Comparison of ENCODE assay signal across 12 cellular contexts in the genomic region with DNA sequence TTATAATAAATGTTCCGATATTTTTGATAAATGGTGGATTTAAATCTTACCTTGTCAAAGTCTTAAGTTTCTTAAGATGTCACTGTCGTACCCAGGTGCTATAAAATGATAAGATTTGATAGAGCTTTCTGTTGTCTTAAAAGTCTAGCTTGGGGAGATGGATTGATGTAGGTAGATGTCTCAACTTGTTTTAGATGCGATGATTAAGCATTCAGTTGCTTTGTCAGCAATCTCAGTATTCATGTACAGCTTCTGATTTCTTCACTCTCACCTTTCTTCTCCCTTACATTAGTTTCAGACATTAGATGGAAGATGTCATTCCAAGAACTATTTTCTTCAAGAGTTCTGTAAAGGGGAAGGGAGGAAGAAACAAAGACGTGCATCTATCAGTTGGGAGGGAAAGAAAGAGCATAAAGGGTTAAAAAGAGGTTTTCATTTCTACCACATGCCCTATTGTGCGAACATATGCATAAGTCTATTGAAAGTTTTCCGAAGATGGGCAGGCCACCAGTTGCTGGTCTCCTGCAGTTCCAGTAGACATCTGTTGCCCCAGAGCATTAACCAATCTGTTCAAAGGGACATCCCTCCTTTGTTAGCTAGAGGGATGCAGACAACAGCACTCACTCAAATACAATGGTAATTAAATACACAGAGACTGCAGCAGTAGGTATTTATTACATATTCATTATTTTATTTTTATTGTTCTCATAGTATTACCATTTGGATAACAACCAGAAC. TPM values are rescaled to one million over a fixed set of nuclear protein-coding genes. Genes with fewer than 3 reads are reported as not detected.
DNase-seq lines count a peak whose midpoint lies in the region; ATAC-seq, FAIRE-seq and TF ChIP-seq lines count a peak whose summit lies in the region.
"Had no signal": no experiment of that assay in that cellular context is flagged by ENCODE, and none has a peak within 500 bp of the region (broad histone marks: within the 10 kb centered on the region; RNA-seq: fewer than 3 reads in every experiment).

No MANE protein-coding gene starts in this region.

- peak overlapping the region; percentile 23 for H3K27ac Mint-ChIP-seq in progenitor cell of endocrine pancreas
- H3K27ac Mint-ChIP-seq: T-cell had no signal

- H3K36me3 ChIP-seq in MG63, result no peaks in the 10 kb centered on the region
- H3K36me3 ChIP-seq: thoracic aorta had no signal

- H3K9me3 Mint-ChIP-seq in progenitor cell of endocrine pancreas (ENCODE audit: low read depth), result no peaks in the 10 kb centered on the region
- H3K9me3 Mint-ChIP-seq: T-cell had no signal

- H3K4me3 ChIP-seq in MG63, result no peak overlapping the region
- H3K4me3 ChIP-seq: thoracic aorta had no signal

- no peaks in the 10 kb centered on the region for H3K9me3 ChIP-seq in MG63
- H3K9me3 ChIP-seq: thoracic aorta had no signal

- intact Hi-C loops in Right ventricle myocardium inferior (cut with DNase I), result no loop called here

- no peak for ATAC-seq in Right ventricle myocardium inferior
- ATAC-seq: T-cell had no signal

- peak overlapping the region; percentile 19 for H3K4me3 Mint-ChIP-seq in progenitor cell of endocrine pancreas (ENCODE audit: low read depth)
- H3K4me3 Mint-ChIP-seq: T-cell had no signal

- no peaks in the 10 kb centered on the region for H3K27me3 Mint-ChIP-seq in progenitor cell of endocrine pancreas

- H3K36me3 Mint-ChIP-seq in progenitor cell of endocrine pancreas (ENCODE audit: insufficient read depth), result peaks cover 2% of the 10 kb centered on the region
- H3K36me3 Mint-ChIP-seq: T-cell had no signal

- peaks cover 43% of the 10 kb centered on the region for H3K4me1 Mint-ChIP-seq in progenitor cell of endocrine pancreas (ENCODE audit: low read depth)
- H3K4me1 Mint-ChIP-seq: T-cell had no signal

- TF ChIP-seq CTCF in progenitor cell of endocrine pancreas (IDR thresholded peaks at IDR 0.05; ENCODE audit: unreplicated experiment), result no peak

- peak; percentile 3 for DNase-seq in NCI-H1694 (lab: John Stamatoyannopoulos, UW)
- no peak for DNase-seq in NCI-H1694 treated with DMSO at 0.1 percent for 48 hours (lab: John Stamatoyannopoulos, UW)
- peak; percentile 82 for DNase-seq in NCI-H345 treated with DMSO at 0.1 percent for 48 hours (lab: John Stamatoyannopoulos, UW; ENCODE audit: unreplicated experiment)
- no peak for DNase-seq in progenitor cell of endocrine pancreas (ENCODE audit: low spot score, unreplicated experiment)
- no peak for DNase-seq in MG63
- DNase-seq in DMS53 (lab: John Stamatoyannopoulos, UW), result no peak
- no peak for DNase-seq in Right ventricle myocardium inferior (ENCODE audit: missing footprints)
- DNase-seq: activated T-cell treated with anti-CD3 and anti-CD28 coated beads for 4 hours, foreskin fibroblast, T-cell had no signal

- no peaks in the 10 kb centered on the region for H3K27me3 ChIP-seq in MG63

- FAIRE-seq in colon (lab: Jason Lieb, UNC), result peak; percentile 51

RNA-seq across cellular contexts. Expression of gene ZC3H12C, which starts 38.4 kb away (rescaled TPM):
- total RNA-seq in progenitor cell of endocrine pancreas, result 9.6 and 10.5 TPM in 2 replicates
- 2.5 and 3.7 TPM in 2 replicates for total RNA-seq in MG63 (2014; rRNA removed; shearing (Covaris generic); ENCODE audit: low replicate concordance)
- 18.0 TPM for total RNA-seq in Right ventricle myocardium inferior

Comparison
In these comparisons a context has a peak if more than half of its experiments do, and no peak if none do; other contexts are left out.
1. DNase-seq: peak in NCI-H1694 (single experiment) and NCI-H345 treated with DMSO at 0.1 percent for 48 hours (single experiment); none in NCI-H1694 treated with DMSO at 0.1 percent for 48 hours (single experiment), progenitor cell of endocrine pancreas (single experiment), MG63 (single experiment), DMS53 (single experiment) and Right ventricle myocardium inferior (single experiment).